ENCODE assay signal across 10 cellular contexts in the genomic region with DNA sequence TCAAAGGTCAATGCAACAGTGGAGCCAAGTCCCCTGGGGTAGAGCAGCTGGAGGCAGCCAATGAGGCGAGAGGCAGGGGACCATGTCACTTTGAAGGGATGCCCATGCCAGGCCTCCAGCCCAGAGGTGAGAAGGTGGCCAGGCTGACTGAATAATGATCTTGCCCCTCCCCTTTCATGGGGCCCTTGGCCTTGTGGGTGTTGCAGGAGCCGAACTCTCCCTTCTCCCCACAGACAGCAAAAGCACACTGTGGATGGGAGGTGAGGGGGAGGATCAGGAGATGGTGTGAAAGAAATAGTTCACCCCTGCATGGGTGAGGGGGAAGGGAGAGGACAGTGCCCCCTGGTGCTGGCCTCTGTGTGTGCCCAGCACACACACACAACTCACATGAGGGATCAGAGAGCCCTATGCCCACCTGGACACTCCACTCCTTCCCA. TPM values are rescaled to one million over a fixed set of nuclear protein-coding genes. Genes with fewer than 3 reads are reported as not detected.
A peak's percentile ranks its signal among the peaks of the same experiment; 100 is the strongest.
DNase-seq lines count a peak whose midpoint lies in the region; ATAC-seq and TF ChIP-seq lines count a peak whose summit lies in the region.
"Had no signal": no experiment of that assay in that cellular context is flagged by ENCODE, and none has a peak within 500 bp of the region (broad histone marks: within the 10 kb centered on the region; RNA-seq: fewer than 3 reads in every experiment).

No MANE protein-coding gene starts in this region.

- no peak overlapping the region for H3K27ac ChIP-seq in upper lobe of right lung

- peaks cover 8% of the 10 kb centered on the region for H3K4me1 ChIP-seq in upper lobe of right lung

- H3K27me3 ChIP-seq in upper lobe of right lung = peaks cover 33% of the 10 kb centered on the region

- H3K4me1 Mint-ChIP-seq in activated B cell treated with CpG ODN at 0.5 μM for 24 hours = peaks cover 95% of the 10 kb centered on the region

- TF ChIP-seq CTCF in activated B cell treated with CpG ODN at 0.5 μM for 24 hours (IDR thresholded peaks at IDR 0.05) (no peak), foreskin fibroblast (IDR thresholded peaks at IDR 0.05; ENCODE audit: low read depth, low read length) (peak; percentile 32), upper lobe of right lung (IDR thresholded peaks at IDR 0.05) (peak; percentile 39)

- no peak overlapping the region for H3K4me3 Mint-ChIP-seq in activated B cell treated with CpG ODN at 0.5 μM for 24 hours

- POLR2A ChIA-PET in activated B cell treated with CpG ODN at 0.5 μM for 24 hours (lab: Charles Lee) = interaction anchor here (0.7 to 3.0 kb wide), 2 partner anchors 12 to 16 kb away, joined by 3 to 15 read pairs; partner anchors contain the start of gene TBX21

- ATAC-seq in activated B cell treated with CpG ODN at 0.5 μM for 24 hours (ENCODE audit: low read depth) (peak; percentile 11), upper lobe of right lung (peak; percentile 32), GM18502 (IDR thresholded peaks at IDR 0.05; ENCODE audit: poor library complexity, unreplicated experiment) (no peak)

- H3K27me3 Mint-ChIP-seq in activated B cell treated with CpG ODN at 0.5 μM for 24 hours = peaks cover 5% of the 10 kb centered on the region

- intact Hi-C loops in activated B cell treated with CpG ODN at 0.5 μM for 24 hours (cut with micrococcal nuclease) = loop anchor here (2.0 kb wide), 1 partner anchor 18 kb away; no protein-coding TSS in a partner anchor
- intact Hi-C loops in upper lobe of right lung (cut with DNase I) = no loop called here

- no peaks in the 10 kb centered on the region for H3K9me3 Mint-ChIP-seq in activated B cell treated with CpG ODN at 0.5 μM for 24 hours

- no peaks in the 10 kb centered on the region for H3K9me3 ChIP-seq in upper lobe of right lung

- H3K4me3 ChIP-seq in foreskin fibroblast (ENCODE audit: low read depth in 1 of 2, low read length in 2 of 2) = no peak overlapping the region
- H3K4me3 ChIP-seq in upper lobe of right lung = no peak overlapping the region

- H3K36me3 Mint-ChIP-seq in activated B cell treated with CpG ODN at 0.5 μM for 24 hours (ENCODE audit: low read depth) = no peaks in the 10 kb centered on the region

- CTCF ChIA-PET in activated B cell treated with CpG ODN at 0.5 μM for 24 hours (lab: Charles Lee) = interaction anchor here (1.4 to 2.2 kb wide), 2 partner anchors 15 to 20 kb away, joined by 5 to 9 read pairs; partner anchors contain the start of gene TBX21

- DNase-seq in stimulated activated CD4-positive, alpha-beta T cell treated with anti-CD3 and anti-CD28 coated beads, Interleukin-12 subunit alpha, Interleukin-12 subunit beta, amount 100 ng/mL, for 4 hours = peak; percentile 47
- no peak for DNase-seq in stimulated activated CD4-positive, alpha-beta T cell treated with anti-CD3 and anti-CD28 coated beads, Interleukin-2, amount 100 ng/mL, for 48 hours
- DNase-seq in activated B cell treated with CpG ODN at 0.5 μM for 24 hours = no peak
- no peak for DNase-seq in foreskin fibroblast
- no peak for DNase-seq in upper lobe of right lung
- no peak for DNase-seq in dedifferentiated amniotic fluid mesenchymal stem cell (ENCODE audit: extremely low spot score)
- no peak for DNase-seq in KG1 (lab: John Stamatoyannopoulos, UW)
- DNase-seq: GF-D8 had no signal

- no peak overlapping the region for H3K27ac Mint-ChIP-seq in activated B cell treated with CpG ODN at 0.5 μM for 24 hours

- H3K36me3 ChIP-seq in upper lobe of right lung = no peaks in the 10 kb centered on the region

RNA-seq across cellular contexts. Expression of gene TBX21, which starts 15.8 kb away (rescaled TPM):
- 3.6 and 3.8 TPM in 2 replicates for total RNA-seq in activated B cell treated with CpG ODN at 0.5 μM for 24 hours
- 3.9 TPM for total RNA-seq in upper lobe of right lung
- total RNA-seq: myocyte had no signal

RNA-seq across cellular contexts. Expression of gene TBKBP1, which starts 23.3 kb away (rescaled TPM):
- 3.6 and 4.1 TPM in 2 replicates for total RNA-seq in activated B cell treated with CpG ODN at 0.5 μM for 24 hours
- 14.7 TPM for total RNA-seq in upper lobe of right lung
